ENCODE assay signal across 1 cellular context in genomic region chr1:39973503-39974135, GRCh38.
TF ChIP-seq lines count a peak whose summit lies in the region.

No MANE protein-coding gene starts in this region.

TF ChIP-seq in Ishikawa, 13 proteins besides CTCF, POLR2A, EP300 and RAD21:
- TF ChIP-seq USF1 (IDR thresholded peaks at IDR 0.05) (no peak), REST (IDR thresholded peaks at IDR 0.05; ENCODE audit: low read depth) (no peak), MAX (IDR thresholded peaks at IDR 0.05) (no peak), NFIC (IDR thresholded peaks at IDR 0.05) (no peak), TCF12 (IDR thresholded peaks at IDR 0.05; ENCODE audit: low read depth) (no peak), YY1 (IDR thresholded peaks at IDR 0.05; ENCODE audit: low read depth) (no peak), ZBTB7A (IDR thresholded peaks at IDR 0.05; ENCODE audit: low read depth) (no peak), TEAD4 (IDR thresholded peaks at IDR 0.05) (no peak), FOXM1 (IDR thresholded peaks at IDR 0.05; ENCODE audit: borderline replicate concordance, low read depth) (no peak)
